In the genomic region with DNA sequence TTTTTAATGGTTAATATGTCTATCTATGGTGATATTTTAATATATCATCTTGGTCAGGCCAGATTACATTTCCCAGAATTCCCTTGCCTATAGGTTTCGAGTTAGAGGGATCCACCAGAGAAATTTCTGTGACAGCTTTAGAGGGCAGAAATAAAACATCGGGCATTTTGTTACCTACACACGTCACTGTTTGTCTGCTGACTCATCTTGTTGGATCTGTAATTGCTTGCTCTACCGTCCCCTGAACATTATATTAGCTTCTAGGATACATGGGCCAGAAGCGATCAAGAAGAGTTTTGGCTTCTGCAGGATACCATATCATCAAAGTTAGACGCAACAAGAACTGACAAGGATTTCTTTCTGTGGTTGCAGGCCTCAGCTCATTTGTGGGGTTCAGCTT, we compare ENCODE assay signal across 28 cellular contexts.
"Had no signal": no experiment of that assay in that cellular context is flagged by ENCODE, and none has a peak within 500 bp of the region (broad histone marks: within the 10 kb centered on the region; RNA-seq: fewer than 3 reads in every experiment).

No MANE protein-coding gene starts in this region.

- H3K27ac ChIP-seq: body of pancreas, cardiac muscle cell, colonic mucosa, dorsolateral prefrontal cortex, left ventricle myocardium inferior, ovary, upper lobe of left lung had no signal

- ATAC-seq: activated T-cell treated with anti-CD3 and anti-CD28 coated beads, Interleukin-2, amount 50 U/mL, for 72 hours; body of pancreas; stimulated activated memory B cell treated with anti-CD40 and anti-IgM and Interleukin-4, amounts not matched to agents 10 μg/mL and 1 μg/mL and 100 μg/mL, for 72 hours; stimulated activated naive CD8-positive, alpha-beta T cell treated with anti-CD3 and anti-CD28 coated beads, Interleukin-15, amount 100 ng/mL, for 72 hours had no signal

- H3K4me3 ChIP-seq: body of pancreas, cardiac muscle cell, colonic mucosa, dorsolateral prefrontal cortex, left ventricle myocardium inferior, lung, ovary, smooth muscle cell, upper lobe of left lung had no signal

- H3K4me3 Mint-ChIP-seq: activated B cell treated with CpG ODN at 0.5 μM for 24 hours; activated naive CD8-positive, alpha-beta T cell; activated T-cell treated with anti-CD3 and anti-CD28 coated beads, Interleukin-2, amount 50 U/mL, for 72 hours; nephron progenitor cell; stimulated activated memory B cell treated with anti-CD40 and anti-IgM and Interleukin-4, amounts not matched to agents 10 μg/mL and 1 μg/mL and 100 μg/mL, for 72 hours; stimulated activated naive CD8-positive, alpha-beta T cell treated with anti-CD3 and anti-CD28 coated beads, Interleukin-15, amount 100 ng/mL, for 72 hours; T-helper 2 cell treated with Interferon-gamma antibody and Interleukin-4, amounts not matched to agents 5 μg/mL and 100 μg/mL, for 36 hours had no signal

- H3K27me3 Mint-ChIP-seq: activated B cell treated with CpG ODN at 0.5 μM for 24 hours; activated naive CD8-positive, alpha-beta T cell; progenitor cell of endocrine pancreas; stimulated activated memory B cell treated with anti-CD40 and anti-IgM and Interleukin-4, amounts not matched to agents 10 μg/mL and 1 μg/mL and 100 μg/mL, for 72 hours; stimulated activated naive CD8-positive, alpha-beta T cell treated with anti-CD3 and anti-CD28 coated beads, Interleukin-15, amount 100 ng/mL, for 72 hours had no signal

- H3K4me1 Mint-ChIP-seq: activated B cell treated with CpG ODN at 0.5 μM for 24 hours; nephron progenitor cell; stimulated activated memory B cell treated with anti-CD40 and anti-IgM and Interleukin-4, amounts not matched to agents 10 μg/mL and 1 μg/mL and 100 μg/mL, for 72 hours; stimulated activated naive CD8-positive, alpha-beta T cell treated with anti-CD3 and anti-CD28 coated beads, Interleukin-15, amount 100 ng/mL, for 72 hours had no signal

- H3K36me3 ChIP-seq: cardiac muscle cell, colonic mucosa, left ventricle myocardium inferior, ovary, upper lobe of left lung had no signal

- H3K9me3 ChIP-seq: body of pancreas, colonic mucosa, left ventricle myocardium inferior, ovary, upper lobe of left lung had no signal

- H3K4me2 ChIP-seq: smooth muscle cell had no signal

- H3K36me3 Mint-ChIP-seq: activated naive CD8-positive, alpha-beta T cell; stimulated activated memory B cell treated with anti-CD40 and anti-IgM and Interleukin-4, amounts not matched to agents 10 μg/mL and 1 μg/mL and 100 μg/mL, for 72 hours had no signal

- H3K27me3 ChIP-seq: body of pancreas, cardiac muscle cell, colonic mucosa, dorsolateral prefrontal cortex, ovary, upper lobe of left lung had no signal

- H3K4me1 ChIP-seq: body of pancreas, colonic mucosa, left ventricle myocardium inferior, upper lobe of left lung had no signal

- DNase-seq: activated B cell treated with CpG ODN at 0.5 μM for 24 hours; activated CD4-positive, alpha-beta T cell treated with anti-CD3 and anti-CD28 coated beads, Interleukin-2, amount 50 U/mL, for 1 hour; activated naive CD4-positive, alpha-beta T cell; activated T-cell treated with anti-CD3 and anti-CD28 coated beads for 4 hours; activated T-cell treated with anti-CD3 and anti-CD28 coated beads, Interleukin-2, amount 50 U/mL, for 72 hours; anterior cingulate cortex; body of pancreas; cerebellar nuclear complex; colonic mucosa; dorsolateral prefrontal cortex; effector memory CD4-positive, alpha-beta T cell; left ventricle myocardium inferior; nephron progenitor cell; ovary; retina; stimulated activated CD4-positive, alpha-beta T cell treated with anti-CD3 and anti-CD28 coated beads, Interleukin-1b, Interleukin-23, amount 100 ng/mL, for 48 hours; stimulated activated CD4-positive, alpha-beta T cell treated with anti-CD3 and anti-CD28 coated beads, Interleukin-4, amount 100 ng/mL, for 4 hours; stimulated activated CD8-positive, alpha-beta memory T cell treated with anti-CD3 and anti-CD28 coated beads, Interleukin-4, amount 100 ng/mL, for 48 hours; stimulated activated naive CD8-positive, alpha-beta T cell treated with anti-CD3 and anti-CD28 coated beads, Interleukin-15, amount 100 ng/mL, for 72 hours; substantia nigra; upper lobe of left lung had no signal

- H3K9me3 Mint-ChIP-seq: activated B cell treated with CpG ODN at 0.5 μM for 24 hours; nephron progenitor cell; stimulated activated memory B cell treated with anti-CD40 and anti-IgM and Interleukin-4, amounts not matched to agents 10 μg/mL and 1 μg/mL and 100 μg/mL, for 72 hours had no signal

- H3K27ac Mint-ChIP-seq: activated B cell treated with CpG ODN at 0.5 μM for 24 hours; activated naive CD8-positive, alpha-beta T cell; activated T-cell treated with anti-CD3 and anti-CD28 coated beads, Interleukin-2, amount 50 U/mL, for 72 hours; nephron progenitor cell; progenitor cell of endocrine pancreas; stimulated activated memory B cell treated with anti-CD40 and anti-IgM and Interleukin-4, amounts not matched to agents 10 μg/mL and 1 μg/mL and 100 μg/mL, for 72 hours; stimulated activated naive CD8-positive, alpha-beta T cell treated with anti-CD3 and anti-CD28 coated beads, Interleukin-15, amount 100 ng/mL, for 72 hours; T-helper 2 cell treated with Interferon-gamma antibody and Interleukin-4, amounts not matched to agents 5 μg/mL and 100 μg/mL, for 36 hours had no signal
